In genomic region chr4:139844057-139844456, GRCh38 we compare ENCODE assay signal across 24 cellular contexts.
DNase-seq lines count a peak whose midpoint lies in the region; ATAC-seq and TF ChIP-seq lines count a peak whose summit lies in the region.
"Had no signal": no experiment of that assay in that cellular context is flagged by ENCODE, and none has a peak within 500 bp of the region (broad histone marks: within the 10 kb centered on the region; RNA-seq: fewer than 3 reads in every experiment).

No MANE protein-coding gene starts in this region.

- H3K4me3 Mint-ChIP-seq in stimulated activated effector memory CD8-positive, alpha-beta T cell treated with anti-CD3 and anti-CD28 coated beads, Interleukin-12 subunit alpha, Interleukin-12 subunit beta, amount 100 ng/mL, for 72 hours: no peak overlapping the region
- H3K4me3 Mint-ChIP-seq: CD4-positive, alpha-beta T cell; GM23338; nephron progenitor cell had no signal

- H3K4me3 ChIP-seq in NB4 (ENCODE audit: low read depth, low read length) (no peak overlapping the region), epithelial cell of esophagus (ENCODE audit: low read length) (no peak overlapping the region), neutrophil (ENCODE audit: low read depth in 1 of 2, low read length in 1 of 2) (peak overlapping the region in 1 of 2 experiments; percentile 16), tibial artery (no peak overlapping the region)
- H3K4me3 ChIP-seq: body of pancreas, gastroesophageal sphincter, GM23338, upper lobe of left lung had no signal

- H3K27ac ChIP-seq in neutrophil (peak overlapping the region; percentile 74), tibial artery (no peak overlapping the region)
- H3K27ac ChIP-seq: body of pancreas, gastroesophageal sphincter had no signal

- no peak for TF ChIP-seq POLR2A in NB4 (IDR thresholded peaks at IDR 0.05; ENCODE audit: extremely low read depth, insufficient read length)

- intact Hi-C loops in tibial artery (cut with DNase I; ENCODE audit: low total_unique reads): no loop called here

- ATAC-seq in stimulated activated effector memory CD8-positive, alpha-beta T cell treated with anti-CD3 and anti-CD28 coated beads, Interleukin-12 subunit alpha, Interleukin-12 subunit beta, amount 100 ng/mL, for 72 hours: no peak
- ATAC-seq: activated CD4-positive, CD25-positive, alpha-beta regulatory T cell treated with anti-CD3 and anti-CD28 coated beads, Interleukin-2, amount 50 U/mL, for 24 hours; body of pancreas; gastroesophageal sphincter; GM23338 had no signal

- no peaks in the 10 kb centered on the region for H3K36me3 Mint-ChIP-seq in stimulated activated effector memory CD8-positive, alpha-beta T cell treated with anti-CD3 and anti-CD28 coated beads, Interleukin-12 subunit alpha, Interleukin-12 subunit beta, amount 100 ng/mL, for 72 hours

- H3K27ac Mint-ChIP-seq in stimulated activated effector memory CD8-positive, alpha-beta T cell treated with anti-CD3 and anti-CD28 coated beads, Interleukin-12 subunit alpha, Interleukin-12 subunit beta, amount 100 ng/mL, for 72 hours: no peak overlapping the region
- H3K27ac Mint-ChIP-seq: CD4-positive, alpha-beta T cell; GM23338; nephron progenitor cell had no signal

- H3K9me3 Mint-ChIP-seq in stimulated activated effector memory CD8-positive, alpha-beta T cell treated with anti-CD3 and anti-CD28 coated beads, Interleukin-12 subunit alpha, Interleukin-12 subunit beta, amount 100 ng/mL, for 72 hours: no peaks in the 10 kb centered on the region
- H3K9me3 Mint-ChIP-seq: CD4-positive, alpha-beta T cell; GM23338; nephron progenitor cell had no signal

- no peaks in the 10 kb centered on the region for H3K27me3 ChIP-seq in neutrophil
- no peaks in the 10 kb centered on the region for H3K27me3 ChIP-seq in tibial artery
- H3K27me3 ChIP-seq: body of pancreas, gastroesophageal sphincter, upper lobe of left lung had no signal

- peaks cover 55 to 59% of the 10 kb centered on the region in 2 experiments for H3K4me1 ChIP-seq in neutrophil (ENCODE audit: control insufficient read depth in 1 of 2, insufficient read depth in 1 of 2, low read depth in 1 of 2, low read length in 1 of 2)
- no peaks in the 10 kb centered on the region for H3K4me1 ChIP-seq in tibial artery

- H3K9me3 ChIP-seq in neutrophil (no peaks in the 10 kb centered on the region), tibial artery (no peaks in the 10 kb centered on the region)
- H3K9me3 ChIP-seq: body of pancreas, gastroesophageal sphincter, upper lobe of left lung had no signal

- no peaks in the 10 kb centered on the region for H3K4me1 Mint-ChIP-seq in stimulated activated effector memory CD8-positive, alpha-beta T cell treated with anti-CD3 and anti-CD28 coated beads, Interleukin-12 subunit alpha, Interleukin-12 subunit beta, amount 100 ng/mL, for 72 hours

- DNase-seq in HCEC 1CT (peak; percentile 30), NB4 (ENCODE audit: low read depth) (peak; percentile 28), epithelial cell of esophagus (ENCODE audit: low read depth) (peak; percentile 53), UCSD-AML1 (lab: John Stamatoyannopoulos, UW; ENCODE audit: unreplicated experiment) (no peak), tibial artery (no peak), NK-92 (lab: John Stamatoyannopoulos, UW; ENCODE audit: unreplicated experiment) (no peak)
- no peak for DNase-seq in stimulated activated effector memory CD8-positive, alpha-beta T cell treated with anti-CD3 and anti-CD28 coated beads, Interleukin-12 subunit alpha, Interleukin-12 subunit beta, amount 100 ng/mL, for 72 hours (ENCODE audit: low spot score in 2 of 2)
- DNase-seq: activated gamma-delta T cell; body of pancreas; CD4-positive, alpha-beta T cell; DMS 273 treated with DMSO at 0.1 percent for 48 hours; effector CD8-positive, alpha-beta T cell; erythroblast; NCI-H1105; NCI-H1930; NCI-H748 treated with DMSO at 0.1 percent for 48 hours; nephron progenitor cell; posterior cingulate gyrus; SW 1271; upper lobe of left lung had no signal

- H3K36me3 ChIP-seq in neutrophil (no peaks in the 10 kb centered on the region), tibial artery (no peaks in the 10 kb centered on the region)
- H3K36me3 ChIP-seq: gastroesophageal sphincter, upper lobe of left lung had no signal

- TF ChIP-seq CTCF in NB4 (IDR thresholded peaks at IDR 0.05; ENCODE audit: low read depth, low read length) (no peak), epithelial cell of esophagus (IDR thresholded peaks at IDR 0.05; ENCODE audit: insufficient read depth, low read depth, low read length, missing control alignments) (no peak), neutrophil (IDR thresholded peaks at IDR 0.05) (no peak), tibial artery (IDR thresholded peaks at IDR 0.05) (no peak)

Comparison
In these comparisons a context has a peak if more than half of its experiments do, and no peak if none do; other contexts are left out.
1. DNase-seq: peak in HCEC 1CT (single experiment), NB4 (single experiment) and epithelial cell of esophagus (single experiment); none in stimulated activated effector memory CD8-positive, alpha-beta T cell treated with anti-CD3 and anti-CD28 coated beads, Interleukin-12 subunit alpha, Interleukin-12 subunit beta, amount 100 ng/mL, for 72 hours (0 of 2), UCSD-AML1 (single experiment), tibial artery (0 of 2) and NK-92 (single experiment).